32 cellular contexts compared by ENCODE assay signal in the genomic region with DNA sequence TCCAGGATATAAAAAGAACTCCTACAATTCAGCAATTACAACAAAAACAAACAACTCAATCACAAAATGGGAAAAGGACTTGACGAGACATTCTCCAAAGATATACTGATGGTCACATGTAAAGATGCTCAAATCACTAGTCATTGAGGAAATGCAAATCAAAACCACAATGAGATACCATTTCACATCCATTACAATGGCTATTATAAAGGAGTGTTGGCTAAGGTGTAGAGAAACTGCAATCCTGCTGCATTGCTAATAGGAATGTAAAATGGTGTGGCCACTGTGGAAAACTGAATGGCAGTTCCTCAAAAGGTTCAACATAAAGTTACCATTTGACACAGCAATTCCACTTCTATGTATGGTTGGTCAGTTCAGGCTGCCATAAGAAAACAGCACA.
"Had no signal": no experiment of that assay in that cellular context is flagged by ENCODE, and none has a peak within 500 bp of the region (broad histone marks: within the 10 kb centered on the region; RNA-seq: fewer than 3 reads in every experiment).

No MANE protein-coding gene starts in this region.

- H3K4me1 Mint-ChIP-seq: brain; memory B cell; naive thymus-derived CD4-positive, alpha-beta T cell; neural crest cell; stimulated activated memory B cell treated with anti-CD40 and anti-IgM and Interleukin-4, amounts not matched to agents 10 μg/mL and 1 μg/mL and 100 μg/mL, for 72 hours; stimulated activated naive CD8-positive, alpha-beta T cell treated with anti-CD3 and anti-CD28 coated beads, Interleukin-15, amount 100 ng/mL, for 72 hours; T-helper 17 cell had no signal

- H3K9me3 ChIP-seq: ascending aorta, esophagus squamous epithelium, pancreas, prostate gland, thyroid gland, upper lobe of right lung had no signal

- FAIRE-seq: endothelial cell of umbilical vein, frontal cortex, kidney, pancreas had no signal

- H3K27me3 ChIP-seq: ascending aorta, thyroid gland, upper lobe of right lung had no signal

- DNase-seq: activated CD4-positive, alpha-beta T cell treated with anti-CD3 and anti-CD28 coated beads, Interleukin-2, amount 50 U/mL, for 1 hour; activated CD4-positive, CD25-positive, alpha-beta regulatory T cell treated with anti-CD3 and anti-CD28 coated beads, Interleukin-2, amount 50 U/mL, for 72 hours; activated CD8-positive, alpha-beta T cell treated with anti-CD3 and anti-CD28 coated beads, Interleukin-2, amount 10 ng/mL, durations not matched to agents 7 days and 5 days; activated effector memory CD4-positive, alpha-beta T cell treated with Interleukin-2 at 50 U/mL for 16 hours; activated naive CD4-positive, alpha-beta T cell treated with Interleukin-2 at 50 U/mL for 16 hours; activated T-cell treated with anti-CD3 and anti-CD28 coated beads for 4 hours; caudate nucleus; esophagus squamous epithelium; kidney; midbrain; naive thymus-derived CD4-positive, alpha-beta T cell; nucleus accumbens; pancreas; stimulated activated CD4-positive, alpha-beta T cell treated with anti-CD3 and anti-CD28 coated beads, Interleukin-1b, Interleukin-23, amount 100 ng/mL, for 48 hours; stimulated activated CD4-positive, alpha-beta T cell treated with anti-CD3 and anti-CD28 coated beads, Interleukin-4, amount 100 ng/mL, for 4 hours; stimulated activated CD8-positive, alpha-beta memory T cell treated with anti-CD3 and anti-CD28 coated beads, Interleukin-4, amount 100 ng/mL, for 48 hours; stimulated activated naive CD8-positive, alpha-beta T cell treated with anti-CD3 and anti-CD28 coated beads, Interleukin-15, amount 100 ng/mL, for 72 hours; T-helper 17 cell; T1000; thyroid gland; upper lobe of right lung; WERI-Rb-1 had no signal

- H3K4me1 ChIP-seq: ascending aorta, esophagus squamous epithelium, pancreas, prostate gland, thyroid gland, upper lobe of right lung had no signal

- H3K4me3 ChIP-seq: ascending aorta, esophagus squamous epithelium, pancreas, prostate gland, smooth muscle cell, thyroid gland, upper lobe of right lung had no signal

- H3K36me3 ChIP-seq: ascending aorta, esophagus squamous epithelium, pancreas, prostate gland, thyroid gland, upper lobe of right lung, WERI-Rb-1 had no signal

- H3K36me3 Mint-ChIP-seq: activated naive CD8-positive, alpha-beta T cell; brain; stimulated activated memory B cell treated with anti-CD40 and anti-IgM and Interleukin-4, amounts not matched to agents 10 μg/mL and 1 μg/mL and 100 μg/mL, for 72 hours had no signal

- H3K27ac Mint-ChIP-seq: activated CD8-positive, alpha-beta T cell treated with anti-CD3 and anti-CD28 coated beads, Interleukin-2, amount 10 ng/mL, durations not matched to agents 7 days and 5 days; activated naive CD8-positive, alpha-beta T cell; brain; memory B cell; naive thymus-derived CD4-positive, alpha-beta T cell; stimulated activated memory B cell treated with anti-CD40 and anti-IgM and Interleukin-4, amounts not matched to agents 10 μg/mL and 1 μg/mL and 100 μg/mL, for 72 hours; stimulated activated naive CD8-positive, alpha-beta T cell treated with anti-CD3 and anti-CD28 coated beads, Interleukin-15, amount 100 ng/mL, for 72 hours; T-helper 17 cell had no signal

- H3K27ac ChIP-seq: ascending aorta, esophagus squamous epithelium, pancreas, prostate gland, thyroid gland, upper lobe of right lung, WERI-Rb-1 had no signal

- H3K4me3 Mint-ChIP-seq: activated CD8-positive, alpha-beta T cell treated with anti-CD3 and anti-CD28 coated beads, Interleukin-2, amount 10 ng/mL, durations not matched to agents 7 days and 5 days; activated naive CD8-positive, alpha-beta T cell; brain; memory B cell; naive thymus-derived CD4-positive, alpha-beta T cell; neural crest cell; stimulated activated memory B cell treated with anti-CD40 and anti-IgM and Interleukin-4, amounts not matched to agents 10 μg/mL and 1 μg/mL and 100 μg/mL, for 72 hours; stimulated activated naive CD8-positive, alpha-beta T cell treated with anti-CD3 and anti-CD28 coated beads, Interleukin-15, amount 100 ng/mL, for 72 hours; T-helper 17 cell had no signal

- H3K4me2 ChIP-seq: smooth muscle cell had no signal

- H3K9me3 Mint-ChIP-seq: neural crest cell; stimulated activated naive CD8-positive, alpha-beta T cell treated with anti-CD3 and anti-CD28 coated beads, Interleukin-15, amount 100 ng/mL, for 72 hours had no signal
